Comparison of ENCODE assay signal across 12 cellular contexts in the genomic region with DNA sequence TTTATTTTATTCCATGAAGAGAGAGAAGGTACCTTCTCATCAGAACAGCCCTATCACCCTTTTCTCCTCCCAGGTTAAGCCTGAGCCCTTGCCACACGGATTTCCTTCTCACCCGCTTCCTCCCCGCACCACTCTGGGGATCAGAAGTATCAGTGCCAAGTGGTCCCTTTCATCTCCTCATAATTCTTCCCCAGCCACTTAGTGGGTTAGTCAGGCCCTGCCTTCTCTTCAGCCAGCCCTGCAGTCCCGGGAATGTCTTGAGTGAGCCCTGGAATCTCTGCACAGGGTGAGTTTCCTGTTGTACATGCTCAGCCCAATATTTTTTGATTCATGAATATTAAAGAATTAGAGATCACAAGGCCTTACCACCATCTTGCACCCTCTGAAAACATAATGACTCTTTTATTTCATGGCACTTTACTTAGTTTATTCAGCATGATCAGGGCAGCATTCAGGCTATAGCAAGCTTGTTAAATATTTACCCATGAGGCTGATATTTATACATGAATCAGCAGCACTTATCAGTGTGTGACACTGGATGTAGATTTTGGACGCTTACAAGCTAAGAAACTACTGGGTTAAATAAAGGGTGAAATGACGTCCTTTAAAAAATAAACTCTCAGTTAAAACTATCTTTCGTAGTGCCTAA.
DNase-seq lines count a peak whose midpoint lies in the region; ATAC-seq and TF ChIP-seq lines count a peak whose summit lies in the region.
"Had no signal": no experiment of that assay in that cellular context is flagged by ENCODE, and none has a peak within 500 bp of the region (broad histone marks: within the 10 kb centered on the region; RNA-seq: fewer than 3 reads in every experiment).

No MANE protein-coding gene starts in this region.

- POLR2A ChIA-PET in PC-3 (lab: Charles Lee; ENCODE audit: unreplicated experiment) = interaction anchor here (0.5 to 0.6 kb wide), 2 partner anchors 144 to 521 kb away, joined by 3 read pairs; no protein-coding TSS in a partner anchor

- H4K20me1 ChIP-seq in PC-3 (ENCODE audit: low read length) = no peaks in the 10 kb centered on the region

- no peaks in the 10 kb centered on the region for H3K79me2 ChIP-seq in PC-3 (ENCODE audit: low read length)

- H3K9ac ChIP-seq in PC-3 (ENCODE audit: low read length) = no peak overlapping the region

- H3K9me2 ChIP-seq in PC-3 (replicated peaks; ENCODE audit: low read length) = no peaks in the 10 kb centered on the region

- ATAC-seq in PC-3 = peak; percentile 84

- H3K4me3 ChIP-seq in PC-3 (ENCODE audit: low read length) (no peak overlapping the region), skin epidermis (no peak overlapping the region)
- H3K4me3 ChIP-seq: testis had no signal

- H3K27ac ChIP-seq in PC-3 (ENCODE audit: low read length) = peak overlapping the region; percentile 52
- peak overlapping the region in 11 of 21 experiments; percentile 4 to 60 (median 27) for H3K27ac ChIP-seq in skin epidermis
- H3K27ac ChIP-seq: testis had no signal

- intact Hi-C loops in PC-3 (cut with micrococcal nuclease) (loop anchor here (1.0 to 5.0 kb wide), 2 partner anchors 157 to 276 kb away; no protein-coding TSS in a partner anchor), posterior cingulate gyrus (cut with DNase I) (loop anchor here (10.0 kb wide), 1 partner anchor 162 kb away; a partner anchor contains a TSS)

- no peaks in the 10 kb centered on the region for H3K9me3 ChIP-seq in PC-3 (ENCODE audit: low read length)
- H3K9me3 ChIP-seq: testis had no signal

- no peaks in the 10 kb centered on the region for H3K36me3 ChIP-seq in PC-3 (ENCODE audit: low read depth, low read length)

- peak overlapping the region; percentile 25 for H3K4me2 ChIP-seq in PC-3 (ENCODE audit: low read length)

- DNase-seq in DMS53 (lab: John Stamatoyannopoulos, UW) (peak; percentile 65), PC-3 (peak; percentile 44), islet precursor cell (peak; percentile 66), activated T-cell treated with anti-CD3 and anti-CD28 coated beads for 4 hours (no peak), posterior cingulate gyrus (no peak), NAMALWA (ENCODE audit: low spot score) (no peak), NCI-H1694 treated with DMSO at 0.1 percent for 48 hours (lab: John Stamatoyannopoulos, UW) (no peak)
- DNase-seq: H9; naive B cell; stimulated activated CD4-positive, alpha-beta T cell treated with anti-CD3 and anti-CD28 coated beads, Interleukin-2, amount 100 ng/mL, for 48 hours; testis had no signal

- no peak overlapping the region for H2AFZ ChIP-seq in PC-3 (ENCODE audit: low read length)

- peaks cover 16% of the 10 kb centered on the region for H3K4me1 ChIP-seq in PC-3 (ENCODE audit: insufficient read depth, low read length)
- H3K4me1 ChIP-seq: testis had no signal

- H3F3A ChIP-seq in PC-3 (ENCODE audit: low read length, unreplicated experiment) = no peaks in the 10 kb centered on the region

- TF ChIP-seq CTCF in PC-3 (conservative IDR thresholded peaks at IDR 0.05; ENCODE audit: low read depth, low read length) = no peak

- BruUV-seq in PC-3 (replicated peaks; lab: Mats Ljungman, UMichigan) = no TSS peak

- CTCF ChIA-PET in PC-3 (lab: Charles Lee) = no interaction called here

- H3K27me3 ChIP-seq in PC-3 (ENCODE audit: low read length) = no peaks in the 10 kb centered on the region
- H3K27me3 ChIP-seq: testis had no signal

Comparison
In these comparisons a context has a peak if more than half of its experiments do, and no peak if none do; other contexts are left out.
1. DNase-seq: peak in DMS53 (single experiment), PC-3 (single experiment) and islet precursor cell (single experiment); none in activated T-cell treated with anti-CD3 and anti-CD28 coated beads for 4 hours (single experiment), posterior cingulate gyrus (0 of 10), NAMALWA (single experiment) and NCI-H1694 treated with DMSO at 0.1 percent for 48 hours (single experiment).